Comparison of ENCODE assay signal across 8 cellular contexts in genomic region chr10:132308588-132309451, GRCh38. TPM values are rescaled to one million over a fixed set of nuclear protein-coding genes. Genes with fewer than 3 reads are reported as not detected.
DNase-seq lines count a peak whose midpoint lies in the region; ATAC-seq and TF ChIP-seq lines count a peak whose summit lies in the region.

No MANE protein-coding gene starts in this region.

- H3K27me3 Mint-ChIP-seq in activated CD8-positive, alpha-beta T cell treated with anti-CD3 and anti-CD28 coated beads for 36 hours, result peaks cover 2% of the 10 kb centered on the region

- no peaks in the 10 kb centered on the region for H3K36me3 ChIP-seq in gastrocnemius medialis

- DNase-seq in activated CD8-positive, alpha-beta T cell treated with anti-CD3 and anti-CD28 coated beads for 36 hours, result no peak
- DNase-seq in left cardiac atrium (no peak), gastrocnemius medialis (no peak), GM19238 (ENCODE audit: insufficient read length, low spot score) (no peak), NCI-H526 (lab: John Stamatoyannopoulos, UW) (no peak), amygdala (lab: John Stamatoyannopoulos, UW) (no peak)

- intact Hi-C loops in activated CD8-positive, alpha-beta T cell treated with anti-CD3 and anti-CD28 coated beads for 36 hours (cut with micrococcal nuclease), result no loop called here
- intact Hi-C loops in left cardiac atrium (cut with DNase I) (no loop called here), gastrocnemius medialis (cut with DNase I; ENCODE audit: low total_unique reads) (loop anchor here (1.0 kb wide), 1 partner anchor 23 kb away; the partner anchor contains the start of gene LRRC27)

- TF ChIP-seq CTCF in activated CD8-positive, alpha-beta T cell treated with anti-CD3 and anti-CD28 coated beads for 36 hours (IDR thresholded peaks at IDR 0.05), result no peak
- TF ChIP-seq CTCF in gastrocnemius medialis (IDR thresholded peaks at IDR 0.05 in 4 of 5, conservative IDR thresholded peaks at IDR 0.05 in 1 of 5), result no peak

- TF ChIP-seq POLR2A in gastrocnemius medialis (IDR thresholded peaks at IDR 0.05), result no peak

- H3K9me3 ChIP-seq in gastrocnemius medialis, result no peaks in the 10 kb centered on the region

- no peaks in the 10 kb centered on the region for H3K9me3 Mint-ChIP-seq in activated CD8-positive, alpha-beta T cell treated with anti-CD3 and anti-CD28 coated beads for 36 hours

- peak overlapping the region; percentile 80 to 85 (median 82) for H3K27ac ChIP-seq in gastrocnemius medialis

- CTCF ChIA-PET in activated CD8-positive, alpha-beta T cell treated with anti-CD3 and anti-CD28 coated beads for 36 hours (lab: Charles Lee), result no interaction called here

- in situ Hi-C loops in gastrocnemius medialis (cut with MboI; ENCODE audit: low sequenced_read_pairs in 4 of 4), result no loop called here

- ATAC-seq in GM21381 (IDR thresholded peaks at IDR 0.05; ENCODE audit: unreplicated experiment) (peak; percentile 1), left cardiac atrium (peak; percentile 3 to 8), gastrocnemius medialis (peak in 1 of 2 donors; percentile 14), HG03571 (IDR thresholded peaks at IDR 0.05; ENCODE audit: unreplicated experiment) (no peak)
- ATAC-seq in activated CD8-positive, alpha-beta T cell treated with anti-CD3 and anti-CD28 coated beads for 36 hours, result no peak

- peaks cover 5% of the 10 kb centered on the region for H3K36me3 Mint-ChIP-seq in activated CD8-positive, alpha-beta T cell treated with anti-CD3 and anti-CD28 coated beads for 36 hours (ENCODE audit: low read depth)

- POLR2A ChIA-PET in activated CD8-positive, alpha-beta T cell treated with anti-CD3 and anti-CD28 coated beads for 36 hours (lab: Charles Lee), result no interaction called here

- H3K4me1 ChIP-seq in gastrocnemius medialis, result peaks cover 0 to 14% of the 10 kb centered on the region in 2 donors

- H3K27me3 ChIP-seq in gastrocnemius medialis, result peaks cover 7 to 14% (median 12%) of the 10 kb centered on the region in 3 donors

- H3K27ac Mint-ChIP-seq in activated CD8-positive, alpha-beta T cell treated with anti-CD3 and anti-CD28 coated beads for 36 hours, result no peak overlapping the region

- peak overlapping the region; percentile 61 for H3K4me3 Mint-ChIP-seq in activated CD8-positive, alpha-beta T cell treated with anti-CD3 and anti-CD28 coated beads for 36 hours

- peak overlapping the region; percentile 84 to 92 (median 90) for H3K4me3 ChIP-seq in gastrocnemius medialis

- H3K4me1 Mint-ChIP-seq in activated CD8-positive, alpha-beta T cell treated with anti-CD3 and anti-CD28 coated beads for 36 hours (ENCODE audit: low read depth), result peaks cover 9% of the 10 kb centered on the region

RNA-seq across cellular contexts. Expression of gene STK32C, which starts 1.1 kb away (rescaled TPM):
- total RNA-seq in activated CD8-positive, alpha-beta T cell treated with anti-CD3 and anti-CD28 coated beads for 36 hours, result 10 to 100 TPM; 29.3 to 31.4 TPM
- total RNA-seq in left cardiac atrium, result 1 to 10 TPM; 6.1 to 6.6 TPM
- total RNA-seq in gastrocnemius medialis, result 10 to 100 TPM in 1 of 4 donors, 1 to 10 TPM in 3; 3.7 to 13.9 (median 6.7) TPM

RNA-seq across cellular contexts. Expression of gene LRRC27, which starts 23.2 kb away (rescaled TPM):
- 1 to 10 TPM; 2.7 to 3.5 TPM for total RNA-seq in activated CD8-positive, alpha-beta T cell treated with anti-CD3 and anti-CD28 coated beads for 36 hours
- total RNA-seq in left cardiac atrium, result 1 to 10 TPM; 3.7 to 4.4 TPM
- 1 to 10 TPM; 1.0 to 7.0 (median 4.1) TPM for total RNA-seq in gastrocnemius medialis

Comparison
In these comparisons a context has a peak if more than half of its experiments do, and no peak if none do; other contexts are left out.
1. ATAC-seq: peak in GM21381 (single experiment) and left cardiac atrium (2 of 2); none in activated CD8-positive, alpha-beta T cell treated with anti-CD3 and anti-CD28 coated beads for 36 hours (single experiment) and HG03571 (single experiment).